7 cellular contexts compared by ENCODE assay signal in the genomic region with DNA sequence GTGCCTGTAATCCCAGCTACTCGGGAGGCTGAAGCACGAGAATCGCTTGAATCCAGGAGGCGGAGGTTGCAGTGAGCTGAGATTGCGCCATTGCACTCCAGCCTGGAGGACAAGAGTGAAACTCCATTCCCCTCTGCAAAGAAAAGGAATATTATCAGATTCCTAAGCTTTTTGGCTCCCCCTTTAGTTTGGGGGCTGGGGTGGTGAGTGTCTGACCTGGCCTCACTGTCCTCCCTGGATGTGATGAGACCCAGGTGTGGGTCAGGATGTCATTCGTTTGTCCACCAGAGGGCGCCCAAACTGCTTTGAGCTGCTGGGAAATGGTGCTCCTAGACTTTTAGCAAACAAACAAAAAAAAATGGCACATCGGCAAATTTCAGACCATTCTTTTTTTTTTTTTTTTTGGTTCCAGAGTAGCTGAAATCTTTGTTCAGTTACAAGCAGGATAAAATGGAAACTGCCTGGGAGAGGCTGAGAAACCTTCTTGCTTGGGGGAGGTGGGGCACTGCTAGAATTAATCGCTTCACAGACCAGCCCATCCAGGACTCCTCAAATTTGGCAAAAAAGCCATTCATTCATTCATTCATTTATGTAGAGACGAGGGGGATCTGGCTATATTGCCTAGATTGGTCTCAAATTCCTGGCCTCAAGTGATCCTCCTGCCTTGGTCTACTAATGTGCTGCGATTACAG.
DNase-seq lines count a peak whose midpoint lies in the region; ATAC-seq and TF ChIP-seq lines count a peak whose summit lies in the region.

No MANE protein-coding gene starts in this region.

- ATAC-seq in GM18502 (IDR thresholded peaks at IDR 0.05; ENCODE audit: poor library complexity, unreplicated experiment): no peak

- no peak overlapping the region for H3K4me3 ChIP-seq in brain microvascular endothelial cell (ENCODE audit: low read depth, low read length)

- peak; percentile 86 for TF ChIP-seq CTCF in GM10266 (IDR thresholded peaks at IDR 0.05; ENCODE audit: control insufficient read depth, insufficient read depth, low read depth, missing control alignments)
- peak; percentile 81 for TF ChIP-seq CTCF in VCaP (conservative IDR thresholded peaks at IDR 0.05)
- TF ChIP-seq CTCF in brain microvascular endothelial cell (IDR thresholded peaks at IDR 0.05; ENCODE audit: low read depth, low read length, missing control alignments): peak; percentile 82

- no peak overlapping the region for H3K27ac ChIP-seq in VCaP
- no peak overlapping the region for H3K27ac ChIP-seq in brain microvascular endothelial cell

- peak; percentile 75 for DNase-seq in GM10266 (ENCODE audit: extremely low spot score)
- peak; percentile 50 for DNase-seq in NCI-H1105 (lab: John Stamatoyannopoulos, UW)
- peak; percentile 49 for DNase-seq in brain microvascular endothelial cell
- DNase-seq in iris pigment epithelial cell (ENCODE audit: low read depth): peak; percentile 57
- DNase-seq in stimulated activated CD4-positive, alpha-beta T cell treated with anti-CD3 and anti-CD28 coated beads, Interleukin-1b, Interleukin-23, amount 100 ng/mL, for 24 hours (ENCODE audit: low read depth in 4 of 4, low spot score in 1 of 4): peak; percentile 63 to 69 (median 66)

- in situ Hi-C loops in brain microvascular endothelial cell (cut with HindIII; ENCODE audit: low pct_ligation_motif_present, low sequenced_read_pairs): no loop called here

- peaks cover 95% of the 10 kb centered on the region for H3K36me3 ChIP-seq in brain microvascular endothelial cell (replicated peaks)

- H3K27me3 ChIP-seq in brain microvascular endothelial cell (replicated peaks): no peaks in the 10 kb centered on the region
